ENCODE assay signal across 16 cellular contexts in the genomic region with DNA sequence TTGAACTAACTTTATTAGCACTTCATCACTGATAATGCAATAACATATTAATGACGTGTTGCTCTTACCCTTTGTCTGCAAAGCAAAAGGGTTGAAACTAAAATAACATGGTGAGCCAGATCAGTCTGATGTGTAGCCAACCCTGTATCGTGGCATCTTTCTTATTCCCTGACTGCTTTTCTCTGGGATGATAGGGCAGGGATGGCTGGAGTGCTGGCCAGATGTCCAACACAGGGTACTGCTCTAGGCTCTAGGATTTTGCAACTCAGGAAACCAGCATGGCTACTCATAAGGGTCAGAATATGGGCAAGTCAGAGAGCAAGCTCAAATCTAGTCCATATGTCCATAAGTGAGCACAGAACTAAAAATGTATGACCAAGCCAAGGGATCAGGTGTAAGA.
DNase-seq lines count a peak whose midpoint lies in the region; FAIRE-seq and TF ChIP-seq lines count a peak whose summit lies in the region.
"Had no signal": no experiment of that assay in that cellular context is flagged by ENCODE, and none has a peak within 500 bp of the region (broad histone marks: within the 10 kb centered on the region; RNA-seq: fewer than 3 reads in every experiment).

No MANE protein-coding gene starts in this region.

- peak; percentile 26 for FAIRE-seq in HTR-8/SVneo (lab: Jason Lieb, UNC)
- no peak for FAIRE-seq in astrocyte (lab: Jason Lieb, UNC)
- FAIRE-seq in frontal cortex (lab: Jason Lieb, UNC) = no peak

- H3K4me3 Mint-ChIP-seq in astrocyte (ENCODE audit: unreplicated experiment) = no peak overlapping the region
- H3K4me3 Mint-ChIP-seq: CD4-positive, CD25-positive, alpha-beta regulatory T cell; IgD-negative memory B cell had no signal

- no peak overlapping the region for H2AFZ ChIP-seq in astrocyte (ENCODE audit: low read depth, low read length)
- H2AFZ ChIP-seq in smooth muscle cell (ENCODE audit: low read depth) = no peak overlapping the region

- H3K4me3 ChIP-seq in astrocyte (ENCODE audit: insufficient read depth, low read depth, low read length) = no peak overlapping the region
- H3K4me3 ChIP-seq in fibroblast of pulmonary artery (replicated peaks; ENCODE audit: low read depth, low read length) = no peak overlapping the region
- no peak overlapping the region for H3K4me3 ChIP-seq in smooth muscle cell
- H3K4me3 ChIP-seq: SK-N-MC had no signal

- peak overlapping the region; percentile 80 for H3K27ac ChIP-seq in astrocyte (ENCODE audit: low read depth, low read length)
- peak overlapping the region; percentile 60 for H3K27ac ChIP-seq in smooth muscle cell (ENCODE audit: low read depth)
- H3K27ac ChIP-seq: SK-N-MC had no signal

- peaks cover 15% of the 10 kb centered on the region for H3K4me1 ChIP-seq in astrocyte (ENCODE audit: insufficient read depth, low read length)
- no peaks in the 10 kb centered on the region for H3K4me1 ChIP-seq in smooth muscle cell (ENCODE audit: low read depth)
- H3K4me1 ChIP-seq: BE2C had no signal

- DNase-seq in HTR-8/SVneo (ENCODE audit: insufficient read length, low spot score) (no peak), astrocyte (ENCODE audit: low read depth) (no peak), fibroblast of pulmonary artery (ENCODE audit: low read depth) (peak; percentile 18), smooth muscle cell (lab: John Stamatoyannopoulos, UW; ENCODE audit: unreplicated experiment) (no peak), C1 segment of cervical spinal cord (lab: John Stamatoyannopoulos, UW) (no peak), GOT3 (lab: John Stamatoyannopoulos, UW) (no peak), frontal cortex (ENCODE audit: low spot score in 2 of 2) (no peak)
- DNase-seq: BE2C; CD4-positive, CD25-positive, alpha-beta regulatory T cell; GF-D8; NCI-H1105; NCI-H446; SHP77 treated with DMSO at 0.1 percent for 48 hours; SW 1271 had no signal

- H3K9me3 ChIP-seq in astrocyte (ENCODE audit: insufficient read depth, low read depth, low read length) (no peaks in the 10 kb centered on the region), smooth muscle cell (replicated peaks; ENCODE audit: low read depth) (no peaks in the 10 kb centered on the region)
- H3K9me3 ChIP-seq: BE2C had no signal

- H3K9ac ChIP-seq in astrocyte (ENCODE audit: low read length) (peak overlapping the region; percentile 50), smooth muscle cell (ENCODE audit: low read depth) (no peak overlapping the region)

- peak overlapping the region; percentile 79 for H3K27ac Mint-ChIP-seq in astrocyte (ENCODE audit: unreplicated experiment)
- H3K27ac Mint-ChIP-seq: CD4-positive, CD25-positive, alpha-beta regulatory T cell; IgD-negative memory B cell had no signal

- H3K36me3 ChIP-seq in astrocyte (ENCODE audit: insufficient read depth, low read length) (no peaks in the 10 kb centered on the region), smooth muscle cell (ENCODE audit: low read depth) (no peaks in the 10 kb centered on the region)
- H3K36me3 ChIP-seq: BE2C had no signal

- no peaks in the 10 kb centered on the region for H3K36me3 Mint-ChIP-seq in astrocyte (ENCODE audit: low read depth, unreplicated experiment)
- H3K36me3 Mint-ChIP-seq: CD4-positive, CD25-positive, alpha-beta regulatory T cell; IgD-negative memory B cell had no signal

- no peaks in the 10 kb centered on the region for H3K79me2 ChIP-seq in astrocyte (ENCODE audit: insufficient read depth, low read length)
- no peaks in the 10 kb centered on the region for H3K79me2 ChIP-seq in smooth muscle cell (ENCODE audit: low read depth)

- no peaks in the 10 kb centered on the region for H3K27me3 ChIP-seq in astrocyte (ENCODE audit: insufficient read depth, low read length)
- no peaks in the 10 kb centered on the region for H3K27me3 ChIP-seq in smooth muscle cell (ENCODE audit: low read depth)
- H3K27me3 ChIP-seq: BE2C had no signal

- H3F3A ChIP-seq in smooth muscle cell (ENCODE audit: low read depth) = no peaks in the 10 kb centered on the region

- H3K4me2 ChIP-seq in astrocyte (ENCODE audit: low read length) (peak overlapping the region; percentile 13), smooth muscle cell (peak overlapping the region; percentile 16)

- peaks cover 5% of the 10 kb centered on the region for H3K9me3 Mint-ChIP-seq in astrocyte (ENCODE audit: unreplicated experiment)

- no peaks in the 10 kb centered on the region for H3K27me3 Mint-ChIP-seq in astrocyte (ENCODE audit: low read depth, unreplicated experiment)
- H3K27me3 Mint-ChIP-seq: CD4-positive, CD25-positive, alpha-beta regulatory T cell had no signal

- 74% methylated on average over 2 of the region's 2 CpGs for WGBS in smooth muscle cell (ENCODE audit: low lambda C conversion rate)

- no peak for TF ChIP-seq CTCF in astrocyte (IDR thresholded peaks at IDR 0.05; ENCODE audit: insufficient read depth, low read depth, low read length)
- TF ChIP-seq CTCF in fibroblast of pulmonary artery (IDR thresholded peaks at IDR 0.05; ENCODE audit: low read length, missing control alignments) = no peak
- TF ChIP-seq CTCF in smooth muscle cell (IDR thresholded peaks at IDR 0.05; ENCODE audit: borderline replicate concordance, insufficient read depth, poor library complexity, severe bottlenecking) = no peak

- peaks cover 21% of the 10 kb centered on the region for H3K4me1 Mint-ChIP-seq in astrocyte (ENCODE audit: low read depth, unreplicated experiment)
- H3K4me1 Mint-ChIP-seq: CD4-positive, CD25-positive, alpha-beta regulatory T cell; IgD-negative memory B cell had no signal

- H4K20me1 ChIP-seq in astrocyte (ENCODE audit: insufficient read depth, low read length) = no peaks in the 10 kb centered on the region
- H4K20me1 ChIP-seq in smooth muscle cell (ENCODE audit: low read depth) = no peaks in the 10 kb centered on the region
